8 cellular contexts compared by ENCODE assay signal in genomic region chrX:49186125-49187027, GRCh38. TPM values are rescaled to one million over a fixed set of nuclear protein-coding genes. Genes with fewer than 3 reads are reported as not detected.
DNase-seq lines count a peak whose midpoint lies in the region; ATAC-seq and TF ChIP-seq lines count a peak whose summit lies in the region.

Gene PRICKLE3 (minus strand): TSS chrX:49186373. CDS start chrX:49186297, 76 bp downstream.

- no peaks in the 10 kb centered on the region for H3K9me3 Mint-ChIP-seq in CD4-positive, alpha-beta memory T cell

- ATAC-seq in GM21390 (IDR thresholded peaks at IDR 0.05; ENCODE audit: unreplicated experiment) (peak; percentile 28), GM18870 (IDR thresholded peaks at IDR 0.05; ENCODE audit: unreplicated experiment) (no peak)

- CTCF ChIA-PET in CD4-positive, alpha-beta memory T cell (lab: Charles Lee; ENCODE audit: partially characterized antibody): interaction anchor here (1.1 to 1.6 kb wide), 2 partner anchors 19 to 31 kb away, joined by 3 to 4 read pairs; no protein-coding TSS in a partner anchor

- intact Hi-C loops in CD4-positive, alpha-beta memory T cell (cut with micrococcal nuclease): loop anchor here (2.0 kb wide), 1 partner anchor 14 kb away; no protein-coding TSS in a partner anchor

- POLR2A ChIA-PET in CD4-positive, alpha-beta memory T cell (lab: Charles Lee; ENCODE audit: partially characterized antibody): interaction anchor here (1.1 to 1.9 kb wide), 2 partner anchors 19 to 31 kb away, joined by 3 to 11 read pairs; no protein-coding TSS in a partner anchor

- peak within 1 kb of the TSS; percentile 47 to 58 for H3K4me3 ChIP-seq in CD4-positive, alpha-beta memory T cell (ENCODE audit: low read length in 2 of 2)
- H3K4me3 ChIP-seq in WERI-Rb-1 (ENCODE audit: low read depth, low read length): peak within 1 kb of the TSS; percentile 57

- H3K36me3 ChIP-seq in CD4-positive, alpha-beta memory T cell (ENCODE audit: insufficient read depth, low read length): no peaks in the 10 kb centered on the region
- H3K36me3 ChIP-seq in WERI-Rb-1: peaks cover 15% of the 10 kb centered on the region

- no peaks in the 10 kb centered on the region for H3K27me3 ChIP-seq in CD4-positive, alpha-beta memory T cell (ENCODE audit: insufficient read depth, low read length)
- H3K27me3 ChIP-seq in WERI-Rb-1 (ENCODE audit: insufficient read depth, low read depth, severe bottlenecking) (peaks cover 15% of the 10 kb centered on the region), layer of hippocampus (ENCODE audit: control insufficient read depth, insufficient read depth, low read length) (no peaks in the 10 kb centered on the region)

- H3K27me3 Mint-ChIP-seq in CD4-positive, alpha-beta memory T cell: no peaks in the 10 kb centered on the region

- peak within 1 kb of the TSS; percentile 58 for H3K27ac ChIP-seq in CD4-positive, alpha-beta memory T cell (ENCODE audit: low read depth, low read length)
- H3K27ac ChIP-seq in WERI-Rb-1: peak within 1 kb of the TSS; percentile 78
- H3K27ac ChIP-seq in layer of hippocampus (ENCODE audit: low read depth, low read length): peak within 1 kb of the TSS; percentile 71

- DNase-seq in CD4-positive, alpha-beta memory T cell: peak; percentile 54 to 70 (median 61)
- peak; percentile 44 for DNase-seq in NCI-H146 treated with DMSO at 0.1 percent for 48 hours (lab: John Stamatoyannopoulos, UW; ENCODE audit: unreplicated experiment)
- peak; percentile 83 for DNase-seq in WERI-Rb-1
- DNase-seq in central memory CD4-positive, alpha-beta T cell: peak; percentile 61
- peak; percentile 71 to 74 for DNase-seq in stimulated activated CD4-positive, alpha-beta T cell treated with anti-CD3 and anti-CD28 coated beads, Interleukin-4, amount 100 ng/mL, for 4 hours

- peaks cover 9 to 27% (median 17%) of the 10 kb centered on the region in 4 donors for H3K4me1 Mint-ChIP-seq in CD4-positive, alpha-beta memory T cell

- peaks cover 12% of the 10 kb centered on the region for H3K4me1 ChIP-seq in CD4-positive, alpha-beta memory T cell (ENCODE audit: insufficient read depth, low read length)

- peak; percentile 52 for TF ChIP-seq CTCF in WERI-Rb-1 (IDR thresholded peaks at IDR 0.05; ENCODE audit: low read depth, low read length)

- peaks cover 4 to 6% of the 10 kb centered on the region in 2 donors for H3K36me3 Mint-ChIP-seq in CD4-positive, alpha-beta memory T cell

- H3K4me3 Mint-ChIP-seq in CD4-positive, alpha-beta memory T cell: peak within 1 kb of the TSS; percentile 76 to 90 (median 82)

- peak within 1 kb of the TSS; percentile 30 to 88 (median 70) for H3K27ac Mint-ChIP-seq in CD4-positive, alpha-beta memory T cell

- no peaks in the 10 kb centered on the region for H3K9me3 ChIP-seq in CD4-positive, alpha-beta memory T cell (ENCODE audit: control insufficient read depth in 1 of 2, low read length in 2 of 2)
- H3K9me3 ChIP-seq in WERI-Rb-1 (ENCODE audit: severe bottlenecking): no peaks in the 10 kb centered on the region

RNA-seq across cellular contexts. Expression of gene PRICKLE3, which starts in this region (rescaled TPM):
- total RNA-seq in CD4-positive, alpha-beta memory T cell: 10 to 100 TPM; 12.0 to 12.3 TPM
- 1 to 10 TPM in 1 of 2 donors, under 1 TPM in 1; 0.73 to 4.5 TPM for polyA plus RNA-seq in CD4-positive, alpha-beta memory T cell
